Comparison of ENCODE assay signal across 1 cellular context in the genomic region with DNA sequence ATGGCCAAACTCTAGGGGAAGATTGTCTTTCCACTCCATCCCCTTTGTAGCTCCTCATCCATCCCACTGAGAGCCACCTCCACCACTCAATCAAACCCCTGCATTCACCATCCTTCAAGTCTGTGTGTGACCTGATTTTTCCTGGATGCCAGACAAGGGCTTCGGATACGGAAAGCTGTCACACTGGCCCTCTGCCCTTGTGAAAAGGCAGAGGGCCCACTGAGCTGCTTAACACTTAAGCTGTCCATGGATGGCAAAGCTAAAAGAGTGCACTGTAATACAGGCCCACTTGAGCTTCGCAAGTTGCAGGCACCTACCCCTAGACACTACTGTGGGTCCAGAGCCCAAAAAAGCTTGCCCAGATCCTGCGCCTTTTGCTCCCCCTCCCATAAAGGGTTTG.
TF ChIP-seq lines count a peak whose summit lies in the region.

No MANE protein-coding gene starts in this region.

TF ChIP-seq in GM23338, 12 proteins besides CTCF, POLR2A, EP300 and RAD21 (continued from another document):
- TF ChIP-seq, protein P1, sequence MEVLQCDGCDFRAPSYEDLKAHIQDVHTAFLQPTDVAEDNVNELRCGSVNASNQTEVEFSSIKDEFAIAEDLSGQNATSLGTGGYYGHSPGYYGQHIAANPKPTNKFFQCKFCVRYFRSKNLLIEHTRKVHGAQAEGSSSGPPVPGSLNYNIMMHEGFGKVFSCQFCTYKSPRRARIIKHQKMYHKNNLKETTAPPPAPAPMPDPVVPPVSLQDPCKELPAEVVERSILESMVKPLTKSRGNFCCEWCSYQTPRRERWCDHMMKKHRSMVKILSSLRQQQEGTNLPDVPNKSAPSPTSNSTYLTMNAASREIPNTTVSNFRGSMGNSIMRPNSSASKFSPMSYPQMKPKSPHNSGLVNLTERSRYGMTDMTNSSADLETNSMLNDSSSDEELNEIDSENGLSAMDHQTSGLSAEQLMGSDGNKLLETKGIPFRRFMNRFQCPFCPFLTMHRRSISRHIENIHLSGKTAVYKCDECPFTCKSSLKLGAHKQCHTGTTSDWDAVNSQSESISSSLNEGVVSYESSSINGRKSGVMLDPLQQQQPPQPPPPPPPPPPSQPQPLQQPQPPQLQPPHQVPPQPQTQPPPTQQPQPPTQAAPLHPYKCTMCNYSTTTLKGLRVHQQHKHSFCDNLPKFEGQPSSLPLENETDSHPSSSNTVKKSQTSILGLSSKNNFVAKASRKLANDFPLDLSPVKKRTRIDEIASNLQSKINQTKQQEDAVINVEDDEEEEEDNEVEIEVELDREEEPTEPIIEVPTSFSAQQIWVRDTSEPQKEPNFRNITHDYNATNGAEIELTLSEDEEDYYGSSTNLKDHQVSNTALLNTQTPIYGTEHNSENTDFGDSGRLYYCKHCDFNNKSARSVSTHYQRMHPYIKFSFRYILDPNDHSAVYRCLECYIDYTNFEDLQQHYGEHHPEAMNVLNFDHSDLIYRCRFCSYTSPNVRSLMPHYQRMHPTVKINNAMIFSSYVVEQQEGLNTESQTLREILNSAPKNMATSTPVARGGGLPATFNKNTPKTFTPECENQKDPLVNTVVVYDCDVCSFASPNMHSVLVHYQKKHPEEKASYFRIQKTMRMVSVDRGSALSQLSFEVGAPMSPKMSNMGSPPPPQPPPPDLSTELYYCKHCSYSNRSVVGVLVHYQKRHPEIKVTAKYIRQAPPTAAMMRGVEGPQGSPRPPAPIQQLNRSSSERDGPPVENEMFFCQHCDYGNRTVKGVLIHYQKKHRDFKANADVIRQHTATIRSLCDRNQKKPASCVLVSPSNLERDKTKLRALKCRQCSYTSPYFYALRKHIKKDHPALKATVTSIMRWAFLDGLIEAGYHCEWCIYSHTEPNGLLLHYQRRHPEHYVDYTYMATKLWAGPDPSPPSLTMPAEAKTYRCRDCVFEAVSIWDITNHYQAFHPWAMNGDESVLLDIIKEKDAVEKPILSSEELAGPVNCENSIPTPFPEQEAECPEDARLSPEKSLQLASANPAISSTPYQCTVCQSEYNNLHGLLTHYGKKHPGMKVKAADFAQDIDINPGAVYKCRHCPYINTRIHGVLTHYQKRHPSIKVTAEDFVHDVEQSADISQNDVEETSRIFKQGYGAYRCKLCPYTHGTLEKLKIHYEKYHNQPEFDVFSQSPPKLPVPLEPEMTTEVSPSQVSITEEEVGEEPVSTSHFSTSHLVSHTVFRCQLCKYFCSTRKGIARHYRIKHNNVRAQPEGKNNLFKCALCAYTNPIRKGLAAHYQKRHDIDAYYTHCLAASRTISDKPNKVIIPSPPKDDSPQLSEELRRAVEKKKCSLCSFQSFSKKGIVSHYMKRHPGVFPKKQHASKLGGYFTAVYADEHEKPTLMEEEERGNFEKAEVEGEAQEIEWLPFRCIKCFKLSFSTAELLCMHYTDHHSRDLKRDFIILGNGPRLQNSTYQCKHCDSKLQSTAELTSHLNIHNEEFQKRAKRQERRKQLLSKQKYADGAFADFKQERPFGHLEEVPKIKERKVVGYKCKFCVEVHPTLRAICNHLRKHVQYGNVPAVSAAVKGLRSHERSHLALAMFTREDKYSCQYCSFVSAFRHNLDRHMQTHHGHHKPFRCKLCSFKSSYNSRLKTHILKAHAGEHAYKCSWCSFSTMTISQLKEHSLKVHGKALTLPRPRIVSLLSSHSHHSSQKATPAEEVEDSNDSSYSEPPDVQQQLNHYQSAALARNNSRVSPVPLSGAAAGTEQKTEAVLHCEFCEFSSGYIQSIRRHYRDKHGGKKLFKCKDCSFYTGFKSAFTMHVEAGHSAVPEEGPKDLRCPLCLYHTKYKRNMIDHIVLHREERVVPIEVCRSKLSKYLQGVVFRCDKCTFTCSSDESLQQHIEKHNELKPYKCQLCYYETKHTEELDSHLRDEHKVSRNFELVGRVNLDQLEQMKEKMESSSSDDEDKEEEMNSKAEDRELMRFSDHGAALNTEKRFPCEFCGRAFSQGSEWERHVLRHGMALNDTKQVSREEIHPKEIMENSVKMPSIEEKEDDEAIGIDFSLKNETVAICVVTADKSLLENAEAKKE (CRISPR knock-in tag; IDR thresholded peaks at IDR 0.05): no peak
- no peak for TF ChIP-seq CREB1 (CRISPR knock-in tag; IDR thresholded peaks at IDR 0.05; ENCODE audit: low read depth)
- no peak for TF ChIP-seq EZH2phosphoT487 (IDR thresholded peaks at IDR 0.05; ENCODE audit: unreplicated experiment)
- no peak for TF ChIP-seq EZH2 (IDR thresholded peaks at IDR 0.05; ENCODE audit: low read depth, unreplicated experiment)
- TF ChIP-seq ZNF114 (CRISPR knock-in tag; IDR thresholded peaks at IDR 0.05): no peak
